Comparison of ENCODE assay signal across 2 cellular contexts in genomic region chr1:166657228-166657627, GRCh38.
DNase-seq lines count a peak whose midpoint lies in the region; ATAC-seq, FAIRE-seq and TF ChIP-seq lines count a peak whose summit lies in the region.
"Not testable (repeated sequence)": the region's sequence is repeated elsewhere in the genome, so short reads cannot be mapped to it uniquely, and the experiment has no call there.

No MANE protein-coding gene starts in this region.

- H3K9me3 ChIP-seq in HEK293 (ENCODE audit: control insufficient read depth, insufficient read depth, low read depth, low read length); K562 (replicated peaks; ENCODE audit: control insufficient read depth, insufficient read depth, low read depth, low read length): not testable (repeated sequence)

- intact Hi-C loops in K562 (cut with micrococcal nuclease) = not testable (repeated sequence)

- H3K4me3 ChIP-seq in HEK293 (ENCODE audit: low read depth, low read length); K562: not testable (repeated sequence)

- not testable (repeated sequence) for TF ChIP-seq EP300 in K562 (IDR thresholded peaks at IDR 0.05; ENCODE audit: low read length)

- not testable (repeated sequence) for H3K4me2 ChIP-seq in K562 (ENCODE audit: insufficient read depth, low read length)

- H3K9ac ChIP-seq in K562 (ENCODE audit: insufficient read depth in 1 of 2, low read depth in 2 of 2, low read length in 2 of 2) = not testable (repeated sequence)

- in situ Hi-C loops in K562 (cut with MboI) = not testable (repeated sequence)

- POLR2A ChIA-PET in HEK293 (lab: Yijun Ruan, JAX); K562 (lab: Yijun Ruan, JAX): not testable (repeated sequence)

- not testable (repeated sequence) for TF ChIP-seq CTCF in HEK293 (tag by site-specific recombination; IDR thresholded peaks at IDR 0.05); K562 (IDR thresholded peaks at IDR 0.05 in 2 of 3, conservative IDR thresholded peaks at IDR 0.05 in 1 of 3; ENCODE audit: insufficient read depth in 2 of 3, low read depth in 1 of 3, low read length in 3 of 3)

- not testable (repeated sequence) for H2AFZ ChIP-seq in K562 (ENCODE audit: low read depth, low read length)

- TF ChIP-seq RAD21 in K562 (CRISPR knock-in tag; conservative IDR thresholded peaks at IDR 0.05 in 1 of 2, IDR thresholded peaks at IDR 0.05 in 1 of 2) = not testable (repeated sequence)

- not testable (repeated sequence) for H4K20me1 ChIP-seq in K562 (replicated peaks; ENCODE audit: control insufficient read depth, insufficient read depth, low read length)

- H3K27ac ChIP-seq in HEK293 (ENCODE audit: extremely low read depth, low read depth, low read length); K562 (ENCODE audit: extremely low read depth, low read depth, low read length): not testable (repeated sequence)

- TF ChIP-seq POLR2A in K562 (conservative IDR thresholded peaks at IDR 0.05) = not testable (repeated sequence)

- DNase-seq in K562 (ENCODE audit: extremely low read depth in 1 of 4, low spot score in 3 of 4) = not testable (repeated sequence)

- H3K9me1 ChIP-seq in K562 (ENCODE audit: control insufficient read depth, insufficient read depth, low read length) = not testable (repeated sequence)

- CTCF ChIA-PET in HEK293 (lab: Yijun Ruan, JAX); K562 (lab: Yijun Ruan, JAX; ENCODE audit: low intra/inter-chr PET ratio): not testable (repeated sequence)

- not testable (repeated sequence) for BruUV-seq in K562 (replicated peaks; lab: Mats Ljungman, UMichigan)

- H3K36me3 ChIP-seq in HEK293 (ENCODE audit: control insufficient read depth in 2 of 2, insufficient read depth in 1 of 2, low read length in 2 of 2); K562 (ENCODE audit: control insufficient read depth, insufficient read depth, low read length): not testable (repeated sequence)

- H3K27me3 ChIP-seq in K562 (ENCODE audit: control insufficient read depth in 2 of 2, insufficient read depth in 2 of 2, low read length in 2 of 2) = not testable (repeated sequence)

- FAIRE-seq in K562 (lab: Jason Lieb, UNC) = not testable (repeated sequence)

- not testable (repeated sequence) for ATAC-seq in K562

- 7% methylated on average over 2 of the region's 2 CpGs for WGBS in K562 (ENCODE audit: insufficient coverage, low coverage, missing lambda C conversion rate)

- not testable (repeated sequence) for H3K4me1 ChIP-seq in HEK293 (ENCODE audit: control insufficient read depth, insufficient read depth, low read length); K562 (replicated peaks in 1 of 2; ENCODE audit: control insufficient read depth in 2 of 2, insufficient read depth in 2 of 2, low read length in 2 of 2)

- H3K79me2 ChIP-seq in K562 (ENCODE audit: control insufficient read depth, insufficient read depth, low read length) = not testable (repeated sequence)

TF ChIP-seq in HEK293, 187 proteins besides CTCF, POLR2A, EP300 and RAD21:
- TF ChIP-seq ZNF146 (tag by site-specific recombination; IDR thresholded peaks at IDR 0.05) = peak; percentile 63

TF ChIP-seq in K562, 482 proteins besides CTCF, POLR2A, EP300 and RAD21:
- peak; percentile 92 for TF ChIP-seq ZNF146 (CRISPR knock-in tag; IDR thresholded peaks at IDR 0.05; ENCODE audit: unreplicated experiment)
